In the genomic region with DNA sequence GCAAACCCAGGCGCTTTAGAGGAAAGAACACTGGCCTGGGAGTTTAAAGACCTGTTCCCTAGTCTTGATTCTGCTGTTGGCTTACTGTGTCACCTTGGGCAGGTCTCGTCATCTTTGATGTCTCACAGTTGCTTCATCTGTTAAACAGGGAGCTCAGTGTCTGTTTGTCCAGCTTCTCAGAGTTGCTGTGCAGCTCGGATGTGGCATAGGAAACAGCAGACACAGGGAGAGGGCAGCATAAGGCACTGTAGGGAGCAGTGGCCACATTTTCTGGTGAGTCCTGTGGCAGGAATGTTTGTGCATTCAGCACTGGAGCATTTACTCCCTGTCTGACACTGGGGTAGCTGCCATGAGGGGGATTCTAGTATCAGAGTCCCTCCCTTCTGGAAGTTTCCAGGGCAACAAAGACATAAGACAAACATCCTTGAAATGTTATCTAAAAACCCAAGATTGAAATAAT, we compare ENCODE assay signal across 9 cellular contexts. TPM values are rescaled to one million over a fixed set of nuclear protein-coding genes. Genes with fewer than 3 reads are reported as not detected.
DNase-seq lines count a peak whose midpoint lies in the region; ATAC-seq and TF ChIP-seq lines count a peak whose summit lies in the region.
"Had no signal": no experiment of that assay in that cellular context is flagged by ENCODE, and none has a peak within 500 bp of the region (broad histone marks: within the 10 kb centered on the region; RNA-seq: fewer than 3 reads in every experiment).

No MANE protein-coding gene starts in this region.

- peak in 1 of 3 donors; percentile 41 for DNase-seq in Peyer's patch
- DNase-seq in esophagus muscularis mucosa (ENCODE audit: extremely low spot score), result no peak
- DNase-seq in gastrocnemius medialis, result no peak
- DNase-seq in iPS-NIHi7 (ENCODE audit: extremely low spot score), result no peak
- DNase-seq in NCI-H69 (lab: John Stamatoyannopoulos, UW), result no peak
- no peak for DNase-seq in SK-N-DZ (ENCODE audit: low spot score)
- no peak for DNase-seq in DMS79 (lab: John Stamatoyannopoulos, UW)
- DNase-seq: foreskin melanocyte had no signal

- TF ChIP-seq CTCF in Peyer's patch (IDR thresholded peaks at IDR 0.05), result no peak
- no peak for TF ChIP-seq CTCF in esophagus muscularis mucosa (IDR thresholded peaks at IDR 0.05)
- no peak for TF ChIP-seq CTCF in gastrocnemius medialis (IDR thresholded peaks at IDR 0.05 in 4 of 5, conservative IDR thresholded peaks at IDR 0.05 in 1 of 5)

- TF ChIP-seq POLR2A in Peyer's patch (IDR thresholded peaks at IDR 0.05) (no peak), esophagus muscularis mucosa (IDR thresholded peaks at IDR 0.05; ENCODE audit: low read depth) (no peak), gastrocnemius medialis (IDR thresholded peaks at IDR 0.05) (no peak)

- H3K4me3 ChIP-seq in GM08714 (ENCODE audit: low read length), result peak overlapping the region; percentile 77; the same call in 1 of the 2 replicates
- H3K4me3 ChIP-seq in Peyer's patch, result peak overlapping the region in 2 of 4 donors; percentile 84 to 93
- peak overlapping the region in 1 of 4 donors; percentile 70 for H3K4me3 ChIP-seq in esophagus muscularis mucosa
- peak overlapping the region in 1 of 4 donors; percentile 74 for H3K4me3 ChIP-seq in gastrocnemius medialis

- H3K27me3 ChIP-seq in Peyer's patch (no peaks in the 10 kb centered on the region), esophagus muscularis mucosa (no peaks in the 10 kb centered on the region), gastrocnemius medialis (no peaks in the 10 kb centered on the region)

- intact Hi-C loops in esophagus muscularis mucosa (cut with DNase I), result no loop called here
- intact Hi-C loops in gastrocnemius medialis (cut with DNase I; ENCODE audit: low total_unique reads), result no loop called here

- no peak for TF ChIP-seq EP300 in esophagus muscularis mucosa (IDR thresholded peaks at IDR 0.05)

- ATAC-seq in gastrocnemius medialis, result peak in 1 of 2 donors; percentile 6

- H3K27ac ChIP-seq in Peyer's patch (peak overlapping the region in 3 of 4 donors; percentile 94 to 99 (median 98)), esophagus muscularis mucosa (replicated peaks in 1 of 4) (peak overlapping the region; percentile 91 to 98 (median 92)), gastrocnemius medialis (peak overlapping the region; percentile 98 to 100 (median 100))

- WGBS in esophagus muscularis mucosa, result 62% methylated on average over 3 of the region's 3 CpGs

- H3K36me3 ChIP-seq in Peyer's patch (peaks cover 0 to 34% (median 0%) of the 10 kb centered on the region in 3 donors), esophagus muscularis mucosa (peaks cover 19 to 48% (median 43%) of the 10 kb centered on the region in 4 donors), gastrocnemius medialis (peaks cover 0 to 21% of the 10 kb centered on the region in 2 donors)

- in situ Hi-C loops in gastrocnemius medialis (cut with MboI; ENCODE audit: low sequenced_read_pairs in 4 of 4), result no loop called here

- peaks cover 0 to 52% (median 16%) of the 10 kb centered on the region in 4 donors for H3K4me1 ChIP-seq in Peyer's patch
- H3K4me1 ChIP-seq in esophagus muscularis mucosa, result peaks cover 41 to 57% (median 53%) of the 10 kb centered on the region in 4 donors
- H3K4me1 ChIP-seq in gastrocnemius medialis, result peaks cover 32 to 33% of the 10 kb centered on the region in 2 donors

- no peaks in the 10 kb centered on the region for H3K9me3 ChIP-seq in Peyer's patch
- no peaks in the 10 kb centered on the region for H3K9me3 ChIP-seq in esophagus muscularis mucosa
- no peaks in the 10 kb centered on the region for H3K9me3 ChIP-seq in gastrocnemius medialis

RNA-seq across cellular contexts. Expression of a gene that starts 2.0 kb away (rescaled TPM):
- total RNA-seq in Peyer's patch (100 to 1,000 TPM; 138 to 209 (median 159) TPM), esophagus muscularis mucosa (100 to 1,000 TPM in 2 of 4 donors, 10 to 100 TPM in 2; 66.8 to 143 (median 97.7) TPM), gastrocnemius medialis (100 to 1,000 TPM; 115 to 332 (median 159) TPM)
- polyA plus RNA-seq in SK-N-DZ (2014; cell fraction: cytosol; rRNA removed), result 153 and 165 TPM in 2 replicates
- polyA plus RNA-seq in SK-N-DZ (2014; cell fraction: nucleus; rRNA removed), result 147 and 176 TPM in 2 replicates

RNA-seq across cellular contexts. Expression of a gene that starts 8.5 kb away (rescaled TPM):
- 1 to 10 TPM; 1.7 to 2.8 (median 2.5) TPM for total RNA-seq in Peyer's patch
- 10 to 100 TPM in 3 of 4 donors, 1 to 10 TPM in 1; 6.6 to 19.8 (median 15.0) TPM for total RNA-seq in esophagus muscularis mucosa
- 1 to 10 TPM; 3.1 to 7.5 (median 3.3) TPM for total RNA-seq in gastrocnemius medialis
- 16.4 and 25.1 TPM in 2 replicates for polyA plus RNA-seq in SK-N-DZ (2014; cell fraction: cytosol; rRNA removed)
- 18.4 and 21.0 TPM in 2 replicates for polyA plus RNA-seq in SK-N-DZ (2014; cell fraction: nucleus; rRNA removed)

RNA-seq across cellular contexts. Expression of a gene that starts 29.2 kb away (rescaled TPM):
- total RNA-seq in Peyer's patch (10 to 100 TPM; 21.5 to 99.9 (median 27.1) TPM), esophagus muscularis mucosa (100 to 1,000 TPM; 143 to 193 (median 173) TPM), gastrocnemius medialis (10 to 100 TPM in 1 of 4 donors, 1 to 10 TPM in 3; 4.7 to 14.3 (median 6.5) TPM)
- 46.2 and 52.4 TPM in 2 replicates for polyA plus RNA-seq in SK-N-DZ (2014; cell fraction: cytosol; rRNA removed)
- polyA plus RNA-seq in SK-N-DZ (2014; cell fraction: nucleus; rRNA removed), result 69.4 and 86.4 TPM in 2 replicates

RNA-seq across cellular contexts. Expression of a gene that starts 47.3 kb away (rescaled TPM):
- total RNA-seq in Peyer's patch, result 10 to 100 TPM; 34.5 to 70.4 (median 56.8) TPM
- 10 to 100 TPM in 1 of 4 donors, 1 to 10 TPM in 3; 4.3 to 10.1 (median 4.8) TPM for total RNA-seq in esophagus muscularis mucosa
- total RNA-seq in gastrocnemius medialis, result 1 to 10 TPM in 2 of 4 donors, under 1 TPM in 1, not detected in 1; 0.27 to 2.7 (median 1.1) TPM
- 3.4 TPM in 1 of 2 replicates, not detected in the other for polyA plus RNA-seq in SK-N-DZ (2014; cell fraction: cytosol; rRNA removed)
- polyA plus RNA-seq in SK-N-DZ (2014; cell fraction: nucleus; rRNA removed), result 0.26 and 1.4 TPM in 2 replicates

RNA-seq across cellular contexts. Expression of a gene that starts 47.5 kb away (rescaled TPM):
- total RNA-seq in Peyer's patch, result 10 to 100 TPM; 19.3 to 22.1 (median 20.0) TPM
- total RNA-seq in esophagus muscularis mucosa, result 10 to 100 TPM in 2 of 4 donors, 1 to 10 TPM in 2; 7.9 to 16.5 (median 12.4) TPM
- total RNA-seq in gastrocnemius medialis, result 1 to 10 TPM in 3 of 4 donors, under 1 TPM in 1; 0.62 to 6.8 (median 1.9) TPM
- 87.8 and 98.1 TPM in 2 replicates for polyA plus RNA-seq in SK-N-DZ (2014; cell fraction: cytosol; rRNA removed)
- polyA plus RNA-seq in SK-N-DZ (2014; cell fraction: nucleus; rRNA removed), result 56.6 and 67.9 TPM in 2 replicates
